Comparison of ENCODE assay signal across 9 cellular contexts in genomic region chr15:99438222-99438592, GRCh38.
DNase-seq lines count a peak whose midpoint lies in the region; ATAC-seq and TF ChIP-seq lines count a peak whose summit lies in the region.
"Had no signal": no experiment of that assay in that cellular context is flagged by ENCODE, and none has a peak within 500 bp of the region (broad histone marks: within the 10 kb centered on the region; RNA-seq: fewer than 3 reads in every experiment).

No MANE protein-coding gene starts in this region.

- peak overlapping the region in 1 of 2 experiments; percentile 20 for H3K4ac ChIP-seq in mesenchymal stem cell (ENCODE audit: low read depth in 1 of 2, low read length in 2 of 2)

- peak overlapping the region; percentile 78 for H2AK5ac ChIP-seq in mesenchymal stem cell (ENCODE audit: low read length, severe bottlenecking)

- no peaks in the 10 kb centered on the region for H3K27me3 ChIP-seq in CD8-positive, alpha-beta T cell (ENCODE audit: insufficient read depth, low read length)
- H3K27me3 ChIP-seq in ascending aorta = no peaks in the 10 kb centered on the region
- peaks cover 0 to 6% of the 10 kb centered on the region in 2 experiments for H3K27me3 ChIP-seq in mesenchymal stem cell (ENCODE audit: control insufficient read depth in 1 of 2, insufficient read depth in 1 of 2, low read length in 2 of 2)

- H3K36me3 Mint-ChIP-seq in CD8-positive, alpha-beta T cell = no peaks in the 10 kb centered on the region
- no peaks in the 10 kb centered on the region for H3K36me3 Mint-ChIP-seq in stimulated activated memory B cell treated with anti-CD40 and anti-IgM and Interleukin-4, amounts not matched to agents 10 μg/mL and 1 μg/mL and 100 μg/mL, for 72 hours
- H3K36me3 Mint-ChIP-seq in immature natural killer cell = no peaks in the 10 kb centered on the region

- peak overlapping the region in 1 of 2 experiments; percentile 33 for H3K14ac ChIP-seq in mesenchymal stem cell (ENCODE audit: low read length in 2 of 2)

- CTCF ChIA-PET in CD8-positive, alpha-beta T cell (lab: Charles Lee) = interaction anchor here (1.7 kb wide), 1 partner anchor 17 kb away, joined by 4 read pairs; no protein-coding TSS in a partner anchor

- no peak overlapping the region for H3K4me2 ChIP-seq in mesenchymal stem cell (ENCODE audit: low read length, poor library complexity, severe bottlenecking)

- peak in 2 of 7 experiments; percentile 9 to 49 for DNase-seq in CD8-positive, alpha-beta T cell
- DNase-seq in ascending aorta (ENCODE audit: low spot score in 2 of 2) = peak in 1 of 2 donors; percentile 59
- no peak for DNase-seq in mesenchymal stem cell
- DNase-seq in NCI-H226 = no peak
- no peak for DNase-seq in stimulated activated CD4-positive, alpha-beta T cell treated with anti-CD3 and anti-CD28 coated beads, Interleukin-4, amount 100 ng/mL, for 4 hours
- DNase-seq in AML-193 (lab: John Stamatoyannopoulos, UW) = no peak
- DNase-seq in immature natural killer cell = no peak
- DNase-seq: NCI-H1092 had no signal

- peaks cover 82% of the 10 kb centered on the region for H3K4me1 Mint-ChIP-seq in CD8-positive, alpha-beta T cell (ENCODE audit: low read depth)
- peaks cover 57% of the 10 kb centered on the region for H3K4me1 Mint-ChIP-seq in stimulated activated memory B cell treated with anti-CD40 and anti-IgM and Interleukin-4, amounts not matched to agents 10 μg/mL and 1 μg/mL and 100 μg/mL, for 72 hours
- peaks cover 0 to 2% of the 10 kb centered on the region in 2 donors for H3K4me1 Mint-ChIP-seq in immature natural killer cell

- peak overlapping the region; percentile 35 to 81 for H3K18ac ChIP-seq in mesenchymal stem cell (ENCODE audit: low read depth in 1 of 2, low read length in 2 of 2)

- no peaks in the 10 kb centered on the region for H3K27me3 Mint-ChIP-seq in CD8-positive, alpha-beta T cell (ENCODE audit: low read depth)
- H3K27me3 Mint-ChIP-seq in stimulated activated memory B cell treated with anti-CD40 and anti-IgM and Interleukin-4, amounts not matched to agents 10 μg/mL and 1 μg/mL and 100 μg/mL, for 72 hours = no peaks in the 10 kb centered on the region
- H3K27me3 Mint-ChIP-seq in immature natural killer cell (ENCODE audit: low read depth in 3 of 3) = peaks cover 1 to 4% (median 3%) of the 10 kb centered on the region in 3 donors

- H4K8ac ChIP-seq in mesenchymal stem cell (ENCODE audit: low read length) = peak overlapping the region; percentile 76

- H3K4me3 Mint-ChIP-seq in CD8-positive, alpha-beta T cell = peak overlapping the region; percentile 67
- no peak overlapping the region for H3K4me3 Mint-ChIP-seq in stimulated activated memory B cell treated with anti-CD40 and anti-IgM and Interleukin-4, amounts not matched to agents 10 μg/mL and 1 μg/mL and 100 μg/mL, for 72 hours
- H3K4me3 Mint-ChIP-seq in immature natural killer cell = no peak overlapping the region

- H2BK12ac ChIP-seq in mesenchymal stem cell (ENCODE audit: low read length in 2 of 2) = peak overlapping the region; percentile 52 to 54

- intact Hi-C loops in CD8-positive, alpha-beta T cell (cut with DNase I, micrococcal nuclease) = no loop called here
- intact Hi-C loops in ascending aorta (cut with DNase I) = no loop called here

- no peak for TF ChIP-seq CTCF in CD8-positive, alpha-beta T cell (IDR thresholded peaks at IDR 0.05)
- peak in 1 of 3 experiments; percentile 18 for TF ChIP-seq CTCF in ascending aorta (IDR thresholded peaks at IDR 0.05)

- H3K23ac ChIP-seq in mesenchymal stem cell (ENCODE audit: low read length in 2 of 2) = no peak overlapping the region

- H3K27ac ChIP-seq in CD8-positive, alpha-beta T cell (ENCODE audit: low read depth, low read length) = peak overlapping the region; percentile 43
- H3K27ac ChIP-seq in ascending aorta (peak overlapping the region; percentile 85 to 93), mesenchymal stem cell (ENCODE audit: low read length, poor library complexity, severe bottlenecking) (peak overlapping the region; percentile 56)

- H3K9me3 Mint-ChIP-seq in CD8-positive, alpha-beta T cell = no peaks in the 10 kb centered on the region
- no peaks in the 10 kb centered on the region for H3K9me3 Mint-ChIP-seq in stimulated activated memory B cell treated with anti-CD40 and anti-IgM and Interleukin-4, amounts not matched to agents 10 μg/mL and 1 μg/mL and 100 μg/mL, for 72 hours
- H3K9me3 Mint-ChIP-seq in immature natural killer cell = no peaks in the 10 kb centered on the region

- peaks cover 87% of the 10 kb centered on the region for H3K4me1 ChIP-seq in CD8-positive, alpha-beta T cell (ENCODE audit: insufficient read depth, low read length)
- H3K4me1 ChIP-seq in ascending aorta (peaks cover 16 to 44% of the 10 kb centered on the region in 2 donors), mesenchymal stem cell (ENCODE audit: control insufficient read depth, insufficient read depth, low read depth, low read length) (peaks cover 38% of the 10 kb centered on the region)

- WGBS in mesenchymal stem cell = 94% methylated on average over 11 of the region's 11 CpGs

- peak overlapping the region; percentile 87 for H3K27ac Mint-ChIP-seq in CD8-positive, alpha-beta T cell
- H3K27ac Mint-ChIP-seq in stimulated activated memory B cell treated with anti-CD40 and anti-IgM and Interleukin-4, amounts not matched to agents 10 μg/mL and 1 μg/mL and 100 μg/mL, for 72 hours = peak overlapping the region; percentile 91
- no peak overlapping the region for H3K27ac Mint-ChIP-seq in immature natural killer cell

- no peak overlapping the region for H2BK5ac ChIP-seq in mesenchymal stem cell (ENCODE audit: low read depth, low read length, poor library complexity, severe bottlenecking)

- H2BK120ac ChIP-seq in mesenchymal stem cell (ENCODE audit: low read depth, low read length) = peak overlapping the region; percentile 8

- H4K91ac ChIP-seq in mesenchymal stem cell (ENCODE audit: low read length) = peak overlapping the region; percentile 25

- no peak overlapping the region for H2AFZ ChIP-seq in mesenchymal stem cell (ENCODE audit: low read depth, low read length)

- H3K4me3 ChIP-seq in CD8-positive, alpha-beta T cell (ENCODE audit: low read depth, low read length) = peak overlapping the region; percentile 30
- H3K4me3 ChIP-seq in ascending aorta (peak overlapping the region; percentile 14 to 19), mesenchymal stem cell (ENCODE audit: insufficient read depth in 1 of 2, low read depth in 1 of 2, low read length in 2 of 2) (no peak overlapping the region)

- no peaks in the 10 kb centered on the region for H3K36me3 ChIP-seq in CD8-positive, alpha-beta T cell (ENCODE audit: insufficient read depth, low read length)
- H3K36me3 ChIP-seq in ascending aorta = no peaks in the 10 kb centered on the region
- H3K36me3 ChIP-seq in mesenchymal stem cell (ENCODE audit: control insufficient read depth in 1 of 2, insufficient read depth in 2 of 2, low read depth in 1 of 2, low read length in 2 of 2) = no peaks in the 10 kb centered on the region

- ATAC-seq in CD8-positive, alpha-beta T cell = no peak
- no peak for ATAC-seq in stimulated activated memory B cell treated with anti-CD40 and anti-IgM and Interleukin-4, amounts not matched to agents 10 μg/mL and 1 μg/mL and 100 μg/mL, for 72 hours

- POLR2A ChIA-PET in CD8-positive, alpha-beta T cell (lab: Charles Lee) = interaction anchor here (1.0 kb wide), 1 partner anchor 8 kb away, joined by 3 read pairs; no protein-coding TSS in a partner anchor

- H3K9ac ChIP-seq in mesenchymal stem cell (ENCODE audit: low read length) = no peak overlapping the region

- peak overlapping the region; percentile 63 for H2BK15ac ChIP-seq in mesenchymal stem cell (ENCODE audit: low read depth, poor library complexity, severe bottlenecking)

- no peaks in the 10 kb centered on the region for H3K9me3 ChIP-seq in CD8-positive, alpha-beta T cell (ENCODE audit: low read length)
- no peaks in the 10 kb centered on the region for H3K9me3 ChIP-seq in ascending aorta
- H3K9me3 ChIP-seq in mesenchymal stem cell (ENCODE audit: control insufficient read depth, low read length) = no peaks in the 10 kb centered on the region

- H3K79me1 ChIP-seq in mesenchymal stem cell (replicated peaks; ENCODE audit: low read length, poor library complexity, severe bottlenecking) = no peaks in the 10 kb centered on the region

Comparison
In these comparisons a context has a peak if more than half of its experiments do, and no peak if none do; other contexts are left out.
1. H3K4me3 ChIP-seq: peak in CD8-positive, alpha-beta T cell (single experiment) and ascending aorta (2 of 2); none in mesenchymal stem cell (0 of 2).
2. H3K27ac Mint-ChIP-seq: peak in CD8-positive, alpha-beta T cell (single experiment) and stimulated activated memory B cell treated with anti-CD40 and anti-IgM and Interleukin-4, amounts not matched to agents 10 μg/mL and 1 μg/mL and 100 μg/mL, for 72 hours (single experiment); none in immature natural killer cell (0 of 6).
3. Peak in every context shown above with its lines, with median percentiles within 50 percentile points of each other: H3K27ac ChIP-seq.